Comparison of ENCODE assay signal across 19 cellular contexts in genomic region chr6:150689900-150690590, GRCh38.
DNase-seq lines count a peak whose midpoint lies in the region; ATAC-seq, FAIRE-seq and TF ChIP-seq lines count a peak whose summit lies in the region.
"Had no signal": no experiment of that assay in that cellular context is flagged by ENCODE, and none has a peak within 500 bp of the region (broad histone marks: within the 10 kb centered on the region; RNA-seq: fewer than 3 reads in every experiment).

No MANE protein-coding gene starts in this region.

- peak overlapping the region; percentile 9 for H3K27ac Mint-ChIP-seq in stimulated activated memory B cell treated with anti-CD40 and anti-IgM and Interleukin-4, amounts not matched to agents 10 μg/mL and 1 μg/mL and 100 μg/mL, for 72 hours
- no peak overlapping the region for H3K27ac Mint-ChIP-seq in endodermal cell
- H3K27ac Mint-ChIP-seq in activated CD8-positive, alpha-beta memory T cell treated with anti-CD3 and anti-CD28 coated beads, Interleukin-2, amount 10 ng/mL, durations not matched to agents 7 days and 5 days: no peak overlapping the region
- H3K27ac Mint-ChIP-seq: activated CD4-positive, alpha-beta memory T cell treated with anti-CD3 and anti-CD28 coated beads, Interleukin-2, amount 10 ng/mL, durations not matched to agents 7 days and 5 days; activated T-helper 2 cell treated with anti-CD3 and anti-CD28 coated beads, Interferon-gamma antibody, Interleukin-2, Interleukin-4, amounts not matched to agents 10 μg/mL and 5 μg/mL and 100 μg/mL, durations not matched to agents 14 hours and 24 hours and 36 hours; dendritic cell treated with granulocyte-macrophage colony-stimulating factor and Interleukin-4, amounts not matched to agents 40 ng/mL and 50 ng/mL, for 4 days; stimulated activated naive CD8-positive, alpha-beta T cell treated with anti-CD3 and anti-CD28 coated beads, Interleukin-15, amount 100 ng/mL, for 72 hours had no signal

- no peaks in the 10 kb centered on the region for H3K9me3 Mint-ChIP-seq in stimulated activated memory B cell treated with anti-CD40 and anti-IgM and Interleukin-4, amounts not matched to agents 10 μg/mL and 1 μg/mL and 100 μg/mL, for 72 hours
- no peaks in the 10 kb centered on the region for H3K9me3 Mint-ChIP-seq in endodermal cell
- H3K9me3 Mint-ChIP-seq in activated CD8-positive, alpha-beta memory T cell treated with anti-CD3 and anti-CD28 coated beads, Interleukin-2, amount 10 ng/mL, durations not matched to agents 7 days and 5 days (ENCODE audit: low read depth): no peaks in the 10 kb centered on the region
- H3K9me3 Mint-ChIP-seq: activated CD4-positive, alpha-beta memory T cell treated with anti-CD3 and anti-CD28 coated beads, Interleukin-2, amount 10 ng/mL, durations not matched to agents 7 days and 5 days; activated T-helper 2 cell treated with anti-CD3 and anti-CD28 coated beads, Interferon-gamma antibody, Interleukin-2, Interleukin-4, amounts not matched to agents 10 μg/mL and 5 μg/mL and 100 μg/mL, durations not matched to agents 14 hours and 24 hours and 36 hours; dendritic cell treated with granulocyte-macrophage colony-stimulating factor and Interleukin-4, amounts not matched to agents 40 ng/mL and 50 ng/mL, for 4 days; stimulated activated naive CD8-positive, alpha-beta T cell treated with anti-CD3 and anti-CD28 coated beads, Interleukin-15, amount 100 ng/mL, for 72 hours had no signal

- H3K27me3 ChIP-seq in Karpas-422 (ENCODE audit: low read length): no peaks in the 10 kb centered on the region
- H3K27me3 ChIP-seq in endodermal cell (ENCODE audit: control insufficient read depth, insufficient read depth, low read length, poor library complexity, severe bottlenecking): no peaks in the 10 kb centered on the region

- H3K27me3 Mint-ChIP-seq in stimulated activated memory B cell treated with anti-CD40 and anti-IgM and Interleukin-4, amounts not matched to agents 10 μg/mL and 1 μg/mL and 100 μg/mL, for 72 hours: no peaks in the 10 kb centered on the region
- no peaks in the 10 kb centered on the region for H3K27me3 Mint-ChIP-seq in endodermal cell (ENCODE audit: insufficient read depth)
- H3K27me3 Mint-ChIP-seq in activated CD8-positive, alpha-beta memory T cell treated with anti-CD3 and anti-CD28 coated beads, Interleukin-2, amount 10 ng/mL, durations not matched to agents 7 days and 5 days: no peaks in the 10 kb centered on the region
- H3K27me3 Mint-ChIP-seq: stimulated activated naive CD8-positive, alpha-beta T cell treated with anti-CD3 and anti-CD28 coated beads, Interleukin-15, amount 100 ng/mL, for 72 hours had no signal

- peaks cover 91% of the 10 kb centered on the region for H3K4me1 ChIP-seq in Karpas-422 (ENCODE audit: low read length)
- no peaks in the 10 kb centered on the region for H3K4me1 ChIP-seq in endodermal cell (ENCODE audit: control insufficient read depth, insufficient read depth, low read length)

- FAIRE-seq in GM12892 (lab: Jason Lieb, UNC): no peak
- no peak for FAIRE-seq in frontal cortex (lab: Jason Lieb, UNC)

- no peak for TF ChIP-seq POLR2A in GM12892 (IDR thresholded peaks at IDR 0.05; ENCODE audit: low read depth, low read length)

- H3K9ac ChIP-seq in Karpas-422 (ENCODE audit: low read length): peak overlapping the region; percentile 51
- no peak overlapping the region for H3K9ac ChIP-seq in endodermal cell (ENCODE audit: extremely low read depth, low read length, poor library complexity, severe bottlenecking)

- H3K36me3 Mint-ChIP-seq in stimulated activated memory B cell treated with anti-CD40 and anti-IgM and Interleukin-4, amounts not matched to agents 10 μg/mL and 1 μg/mL and 100 μg/mL, for 72 hours: peaks cover 43% of the 10 kb centered on the region
- H3K36me3 Mint-ChIP-seq in endodermal cell (ENCODE audit: low read depth): no peaks in the 10 kb centered on the region
- no peaks in the 10 kb centered on the region for H3K36me3 Mint-ChIP-seq in activated CD8-positive, alpha-beta memory T cell treated with anti-CD3 and anti-CD28 coated beads, Interleukin-2, amount 10 ng/mL, durations not matched to agents 7 days and 5 days
- H3K36me3 Mint-ChIP-seq: CD14-positive monocyte had no signal

- peak; percentile 83 for DNase-seq in Karpas-422
- DNase-seq in GM12892 (ENCODE audit: insufficient read length): no peak
- DNase-seq in frontal cortex (ENCODE audit: low spot score in 2 of 2): no peak
- DNase-seq in endodermal cell: no peak
- DNase-seq in activated CD8-positive, alpha-beta memory T cell treated with anti-CD3 and anti-CD28 coated beads, Interleukin-2, amount 10 ng/mL, durations not matched to agents 7 days and 5 days: no peak
- DNase-seq: activated CD4-positive, alpha-beta memory T cell treated with anti-CD3 and anti-CD28 coated beads, Interleukin-2, amount 10 ng/mL, durations not matched to agents 7 days and 5 days; aorta; DMS79 treated with DMSO at 0.1 percent for 48 hours; mammary epithelial cell; MM.1S; NCI-H2171 treated with DMSO at 0.1 percent for 48 hours; stimulated activated naive CD8-positive, alpha-beta T cell treated with anti-CD3 and anti-CD28 coated beads, Interleukin-15, amount 100 ng/mL, for 72 hours had no signal

- WGBS in endodermal cell (ENCODE audit: insufficient coverage in 1 of 2, insufficient read length in 1 of 2), 2 experiments: 98% methylated on average over 5 of the region's 5 CpGs; no CpG with 5 or more reads in 1 of the 2 experiments

- no peak overlapping the region for H2AFZ ChIP-seq in Karpas-422 (ENCODE audit: low read length)

- no peaks in the 10 kb centered on the region for H3K9me3 ChIP-seq in Karpas-422 (ENCODE audit: low read length)
- no peaks in the 10 kb centered on the region for H3K9me3 ChIP-seq in endodermal cell (ENCODE audit: control insufficient read depth, low read length)

- H3K4me2 ChIP-seq in Karpas-422 (ENCODE audit: low read depth, low read length, poor library complexity, severe bottlenecking): peak overlapping the region; percentile 67

- 0 out of 2 replicates have a peak, but pooled peaks cover 4% of the 10 kb centered on the region for H3K36me3 ChIP-seq in Karpas-422 (ENCODE audit: insufficient read depth, low read length)
- no peaks in the 10 kb centered on the region for H3K36me3 ChIP-seq in endodermal cell (ENCODE audit: control insufficient read depth, insufficient read depth, low read length)

- H3K9me2 ChIP-seq in Karpas-422 (replicated peaks; ENCODE audit: insufficient read depth, low read length): no peaks in the 10 kb centered on the region

- H3K4me3 ChIP-seq in Karpas-422 (ENCODE audit: low read length): peak overlapping the region; percentile 38
- H3K4me3 ChIP-seq in endodermal cell (ENCODE audit: low read length): no peak overlapping the region
- H3K4me3 ChIP-seq: SK-N-MC had no signal

- H3K4me1 Mint-ChIP-seq in stimulated activated memory B cell treated with anti-CD40 and anti-IgM and Interleukin-4, amounts not matched to agents 10 μg/mL and 1 μg/mL and 100 μg/mL, for 72 hours: peaks cover 80% of the 10 kb centered on the region
- H3K4me1 Mint-ChIP-seq in endodermal cell: no peaks in the 10 kb centered on the region
- H3K4me1 Mint-ChIP-seq in activated CD8-positive, alpha-beta memory T cell treated with anti-CD3 and anti-CD28 coated beads, Interleukin-2, amount 10 ng/mL, durations not matched to agents 7 days and 5 days: no peaks in the 10 kb centered on the region
- H3K4me1 Mint-ChIP-seq: activated CD4-positive, alpha-beta memory T cell treated with anti-CD3 and anti-CD28 coated beads, Interleukin-2, amount 10 ng/mL, durations not matched to agents 7 days and 5 days; stimulated activated naive CD8-positive, alpha-beta T cell treated with anti-CD3 and anti-CD28 coated beads, Interleukin-15, amount 100 ng/mL, for 72 hours had no signal

- no peaks in the 10 kb centered on the region for H4K20me1 ChIP-seq in Karpas-422 (ENCODE audit: insufficient read depth, low read depth, low read length)

- H3K27ac ChIP-seq in Karpas-422 (ENCODE audit: low read length) (peak overlapping the region; percentile 92), endodermal cell (ENCODE audit: low read depth, low read length) (no peak overlapping the region)
- H3K27ac ChIP-seq: SK-N-MC had no signal

- ATAC-seq in GM19035 (IDR thresholded peaks at IDR 0.05; ENCODE audit: unreplicated experiment) (peak; percentile 59), HG02610 (IDR thresholded peaks at IDR 0.05; ENCODE audit: unreplicated experiment) (peak; percentile 43)
- ATAC-seq in stimulated activated memory B cell treated with anti-CD40 and anti-IgM and Interleukin-4, amounts not matched to agents 10 μg/mL and 1 μg/mL and 100 μg/mL, for 72 hours: peak; percentile 83
- ATAC-seq in activated CD8-positive, alpha-beta memory T cell treated with anti-CD3 and anti-CD28 coated beads, Interleukin-2, amount 10 ng/mL, durations not matched to agents 7 days and 5 days: no peak
- ATAC-seq: stimulated activated naive CD8-positive, alpha-beta T cell treated with anti-CD3 and anti-CD28 coated beads, Interleukin-15, amount 100 ng/mL, for 72 hours had no signal

- CTCF ChIA-PET in activated CD8-positive, alpha-beta memory T cell treated with anti-CD3 and anti-CD28 coated beads, Interleukin-2, amount 10 ng/mL, durations not matched to agents 7 days and 5 days (lab: Charles Lee): no interaction called here

- no peak for TF ChIP-seq CTCF in endodermal cell (conservative IDR thresholded peaks at IDR 0.05)

- H3K4me3 Mint-ChIP-seq in stimulated activated memory B cell treated with anti-CD40 and anti-IgM and Interleukin-4, amounts not matched to agents 10 μg/mL and 1 μg/mL and 100 μg/mL, for 72 hours: no peak overlapping the region
- H3K4me3 Mint-ChIP-seq in endodermal cell: no peak overlapping the region
- no peak overlapping the region for H3K4me3 Mint-ChIP-seq in activated CD8-positive, alpha-beta memory T cell treated with anti-CD3 and anti-CD28 coated beads, Interleukin-2, amount 10 ng/mL, durations not matched to agents 7 days and 5 days
- H3K4me3 Mint-ChIP-seq: activated CD4-positive, alpha-beta memory T cell treated with anti-CD3 and anti-CD28 coated beads, Interleukin-2, amount 10 ng/mL, durations not matched to agents 7 days and 5 days; CD14-positive monocyte; dendritic cell treated with granulocyte-macrophage colony-stimulating factor and Interleukin-4, amounts not matched to agents 40 ng/mL and 50 ng/mL, for 4 days; stimulated activated naive CD8-positive, alpha-beta T cell treated with anti-CD3 and anti-CD28 coated beads, Interleukin-15, amount 100 ng/mL, for 72 hours had no signal

- peaks cover 93% of the 10 kb centered on the region for H3K79me2 ChIP-seq in Karpas-422 (ENCODE audit: low read length)
